Comparison of ENCODE assay signal across 38 cellular contexts in genomic region chr4:154579927-154580326, GRCh38. TPM values are rescaled to one million over a fixed set of nuclear protein-coding genes. Genes with fewer than 3 reads are reported as not detected.
"Had no signal": no experiment of that assay in that cellular context is flagged by ENCODE, and none has a peak within 500 bp of the region (broad histone marks: within the 10 kb centered on the region; RNA-seq: fewer than 3 reads in every experiment).

No MANE protein-coding gene starts in this region.

- H3K27me3 ChIP-seq: ascending aorta, body of pancreas, brain microvascular endothelial cell, breast epithelium, cardiac muscle cell had no signal

- H3K36me3 ChIP-seq: adrenal gland, ascending aorta, brain microvascular endothelial cell, breast epithelium, cardiac muscle cell had no signal

- H3K27ac ChIP-seq: adrenal gland, ascending aorta, body of pancreas, brain microvascular endothelial cell, breast epithelium, cardiac muscle cell had no signal

- DNase-seq: activated effector memory CD4-positive, alpha-beta T cell treated with anti-CD3 and anti-CD28 coated beads, Interleukin-2, amount 50 U/mL, for 16 hours; activated effector memory CD4-positive, alpha-beta T cell treated with Interleukin-2 at 50 U/mL for 16 hours; activated gamma-delta T cell; activated gamma-delta T cell treated with Interleukin-2 at 50 U/mL for 16 hours; activated naive CD4-positive, alpha-beta T cell; activated naive CD4-positive, alpha-beta T cell treated with anti-CD3 and anti-CD28 coated beads for 36 hours; activated naive CD4-positive, alpha-beta T cell treated with anti-CD3 and anti-CD28 coated beads, Interleukin-2, amount 10 ng/mL, durations not matched to agents 7 days and 5 days; activated naive CD4-positive, alpha-beta T cell treated with anti-CD3 and anti-CD28 coated beads, Interleukin-2, amount 50 U/mL, for 16 hours; activated naive CD4-positive, alpha-beta T cell treated with Interleukin-2 at 50 U/mL for 16 hours; activated naive CD8-positive, alpha-beta T cell treated with anti-CD3 and anti-CD28 coated beads for 36 hours; activated naive CD8-positive, alpha-beta T cell treated with anti-CD3 and anti-CD28 coated beads, Interleukin-2, amount 10 ng/mL, durations not matched to agents 7 days and 5 days; activated naive CD8-positive, alpha-beta T cell treated with anti-CD3 and anti-CD28 coated beads, Interleukin-2, amount 50 U/mL, for 24 hours; activated T-cell treated with anti-CD3 and anti-CD28 coated beads, Interleukin-2, amount 50 U/mL, for 1 hour; activated T-cell treated with anti-CD3 and anti-CD28 coated beads, Interleukin-2, amount 50 U/mL, for 24 hours; activated T-cell treated with anti-CD3 and anti-CD28 coated beads, Interleukin-2, amount 50 U/mL, for 4 hours; activated T-cell treated with anti-CD3 and anti-CD28 coated beads, Interleukin-2, amount 50 U/mL, for 48 hours; activated T-cell treated with anti-CD3 and anti-CD28 coated beads, Interleukin-2, amount 50 U/mL, for 72 hours; adrenal gland; amniotic stem cell; amygdala; anterior cingulate cortex; aorta; body of pancreas; brain microvascular endothelial cell; caudate nucleus; central memory CD4-positive, alpha-beta T cell; cerebellar nuclear complex had no signal

- FAIRE-seq: astrocyte, bronchial epithelial cell had no signal

- H3K4me3 ChIP-seq: adrenal gland, ascending aorta, body of pancreas, breast epithelium, cardiac muscle cell had no signal

- H3K9me3 ChIP-seq: adrenal gland, ascending aorta, body of pancreas, breast epithelium had no signal

- ATAC-seq: activated naive CD4-positive, alpha-beta T cell treated with anti-CD3 and anti-CD28 coated beads, Interleukin-2, amount 50 U/mL, for 72 hours; activated naive CD8-positive, alpha-beta T cell treated with anti-CD3 and anti-CD28 coated beads, Interleukin-2, amount 50 U/mL, for 24 hours; activated T-cell treated with anti-CD3 and anti-CD28 coated beads, Interleukin-2, amount 50 U/mL, for 4 hours; activated T-cell treated with anti-CD3 and anti-CD28 coated beads, Interleukin-2, amount 50 U/mL, for 72 hours; activated T-helper 17 cell treated with anti-CD3 and anti-CD28 coated beads, Interleukin-2, amount 50 U/mL, for 72 hours; body of pancreas had no signal

- H3K4me1 ChIP-seq: adrenal gland, ascending aorta, body of pancreas, breast epithelium had no signal

RNA-seq across cellular contexts. Expression of gene FGA, which starts 10.6 kb away (rescaled TPM):
- total RNA-seq: activated naive CD4-positive, alpha-beta T cell treated with anti-CD3 and anti-CD28 coated beads for 36 hours; activated naive CD4-positive, alpha-beta T cell treated with anti-CD3 and anti-CD28 coated beads, Interleukin-2, amount 50 U/mL, for 72 hours; activated naive CD8-positive, alpha-beta T cell treated with anti-CD3 and anti-CD28 coated beads for 36 hours; activated naive CD8-positive, alpha-beta T cell treated with anti-CD3 and anti-CD28 coated beads, Interleukin-2, amount 10 ng/mL, durations not matched to agents 7 days and 5 days; activated T-cell treated with anti-CD3 and anti-CD28 coated beads, Interleukin-2, amount 50 U/mL, for 72 hours; activated T-helper 1 cell treated with anti-CD3 and anti-CD28 coated beads, Interleukin-12 subunit alpha, Interleukin-12 subunit beta, Interleukin-2, Interleukin-4 antibody, amounts not matched to agents 30 ng/mL and 10 ng/mL and 1 ng/mL, durations not matched to agents 14 hours and 24 hours and 36 hours; activated T-helper 17 cell treated with anti-CD3 and anti-CD28 coated beads, Interleukin-2, amount 50 U/mL, for 72 hours; activated T-helper 2 cell treated with anti-CD3 and anti-CD28 coated beads, Interferon-gamma antibody, Interleukin-2, Interleukin-4, amounts not matched to agents 10 μg/mL and 5 μg/mL and 100 μg/mL, durations not matched to agents 14 hours and 24 hours and 36 hours; aorta; astrocyte; bronchial epithelial cell; cardiac muscle cell; cardiac septum; chondrocyte had no signal

RNA-seq across cellular contexts. Expression of gene FGB, which starts 17.1 kb away (rescaled TPM):
- total RNA-seq: activated naive CD4-positive, alpha-beta T cell treated with anti-CD3 and anti-CD28 coated beads for 36 hours; activated naive CD4-positive, alpha-beta T cell treated with anti-CD3 and anti-CD28 coated beads, Interleukin-2, amount 50 U/mL, for 72 hours; activated naive CD8-positive, alpha-beta T cell treated with anti-CD3 and anti-CD28 coated beads for 36 hours; activated naive CD8-positive, alpha-beta T cell treated with anti-CD3 and anti-CD28 coated beads, Interleukin-2, amount 10 ng/mL, durations not matched to agents 7 days and 5 days; activated T-cell treated with anti-CD3 and anti-CD28 coated beads, Interleukin-2, amount 50 U/mL, for 72 hours; activated T-helper 1 cell treated with anti-CD3 and anti-CD28 coated beads, Interleukin-12 subunit alpha, Interleukin-12 subunit beta, Interleukin-2, Interleukin-4 antibody, amounts not matched to agents 30 ng/mL and 10 ng/mL and 1 ng/mL, durations not matched to agents 14 hours and 24 hours and 36 hours; activated T-helper 17 cell treated with anti-CD3 and anti-CD28 coated beads, Interleukin-2, amount 50 U/mL, for 72 hours; activated T-helper 2 cell treated with anti-CD3 and anti-CD28 coated beads, Interferon-gamma antibody, Interleukin-2, Interleukin-4, amounts not matched to agents 10 μg/mL and 5 μg/mL and 100 μg/mL, durations not matched to agents 14 hours and 24 hours and 36 hours; aorta; body of pancreas; bronchial epithelial cell; cardiac septum had no signal

RNA-seq across cellular contexts. Expression of gene FGG, which starts 32.5 kb away (rescaled TPM):
- total RNA-seq: activated naive CD4-positive, alpha-beta T cell treated with anti-CD3 and anti-CD28 coated beads for 36 hours; activated naive CD4-positive, alpha-beta T cell treated with anti-CD3 and anti-CD28 coated beads, Interleukin-2, amount 50 U/mL, for 72 hours; activated naive CD8-positive, alpha-beta T cell treated with anti-CD3 and anti-CD28 coated beads for 36 hours; activated naive CD8-positive, alpha-beta T cell treated with anti-CD3 and anti-CD28 coated beads, Interleukin-2, amount 10 ng/mL, durations not matched to agents 7 days and 5 days; activated T-cell treated with anti-CD3 and anti-CD28 coated beads, Interleukin-2, amount 50 U/mL, for 72 hours; activated T-helper 1 cell treated with anti-CD3 and anti-CD28 coated beads, Interleukin-12 subunit alpha, Interleukin-12 subunit beta, Interleukin-2, Interleukin-4 antibody, amounts not matched to agents 30 ng/mL and 10 ng/mL and 1 ng/mL, durations not matched to agents 14 hours and 24 hours and 36 hours; activated T-helper 17 cell treated with anti-CD3 and anti-CD28 coated beads, Interleukin-2, amount 50 U/mL, for 72 hours; activated T-helper 2 cell treated with anti-CD3 and anti-CD28 coated beads, Interferon-gamma antibody, Interleukin-2, Interleukin-4, amounts not matched to agents 10 μg/mL and 5 μg/mL and 100 μg/mL, durations not matched to agents 14 hours and 24 hours and 36 hours; astrocyte; body of pancreas; cardiac muscle cell; cardiac septum; chondrocyte had no signal
